In the genomic region with DNA sequence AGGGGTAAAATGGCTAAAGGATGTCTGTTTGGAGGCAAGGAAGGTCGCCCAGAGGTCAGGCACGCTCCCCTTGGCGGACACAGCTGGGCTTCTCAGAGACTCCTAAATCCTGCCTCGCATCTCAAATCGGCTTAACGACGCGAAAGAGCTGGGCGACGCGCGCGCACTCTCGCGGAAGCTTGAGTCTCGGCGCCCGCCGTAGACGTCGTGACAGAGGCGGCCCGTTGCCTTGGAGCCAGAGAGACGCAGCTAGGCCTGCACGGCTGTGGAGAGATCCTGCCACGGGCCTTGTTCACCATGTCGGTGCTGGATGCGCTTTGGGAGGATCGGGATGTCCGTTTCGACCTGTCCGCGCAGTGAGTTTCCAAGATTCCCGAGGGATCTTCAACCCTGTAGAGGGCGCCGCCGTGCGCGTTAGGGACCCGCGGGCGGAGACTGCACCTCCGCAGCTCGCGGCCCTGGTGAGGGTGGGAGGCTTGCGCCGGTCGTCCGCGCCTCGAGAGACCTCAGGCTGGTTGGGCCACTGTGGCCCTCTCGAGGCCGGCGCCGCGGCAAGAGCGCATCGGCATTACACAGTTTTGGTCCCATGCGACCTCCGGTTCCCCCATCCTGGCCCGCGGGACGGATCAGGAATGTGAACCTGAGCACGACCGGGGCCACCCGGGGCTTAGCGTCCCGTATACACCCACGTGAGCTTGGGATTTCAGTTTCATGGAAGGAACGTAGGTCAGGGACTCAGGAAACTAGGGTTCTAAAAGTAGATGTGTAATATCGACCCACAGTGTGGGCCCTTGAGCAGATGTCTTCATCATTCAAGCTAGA, we compare ENCODE assay signal across 1 cellular context.
TF ChIP-seq lines count a peak whose summit lies in the region.

A gene (plus strand): TSS at position 238 of the 822 bp plus-strand sequence. CDS start 60 bp downstream, at position 298.

TF ChIP-seq in HepG2, 621 proteins besides CTCF, POLR2A, EP300 and RAD21 (continued from another document and continues in another):
- TF ChIP-seq, protein P1, sequence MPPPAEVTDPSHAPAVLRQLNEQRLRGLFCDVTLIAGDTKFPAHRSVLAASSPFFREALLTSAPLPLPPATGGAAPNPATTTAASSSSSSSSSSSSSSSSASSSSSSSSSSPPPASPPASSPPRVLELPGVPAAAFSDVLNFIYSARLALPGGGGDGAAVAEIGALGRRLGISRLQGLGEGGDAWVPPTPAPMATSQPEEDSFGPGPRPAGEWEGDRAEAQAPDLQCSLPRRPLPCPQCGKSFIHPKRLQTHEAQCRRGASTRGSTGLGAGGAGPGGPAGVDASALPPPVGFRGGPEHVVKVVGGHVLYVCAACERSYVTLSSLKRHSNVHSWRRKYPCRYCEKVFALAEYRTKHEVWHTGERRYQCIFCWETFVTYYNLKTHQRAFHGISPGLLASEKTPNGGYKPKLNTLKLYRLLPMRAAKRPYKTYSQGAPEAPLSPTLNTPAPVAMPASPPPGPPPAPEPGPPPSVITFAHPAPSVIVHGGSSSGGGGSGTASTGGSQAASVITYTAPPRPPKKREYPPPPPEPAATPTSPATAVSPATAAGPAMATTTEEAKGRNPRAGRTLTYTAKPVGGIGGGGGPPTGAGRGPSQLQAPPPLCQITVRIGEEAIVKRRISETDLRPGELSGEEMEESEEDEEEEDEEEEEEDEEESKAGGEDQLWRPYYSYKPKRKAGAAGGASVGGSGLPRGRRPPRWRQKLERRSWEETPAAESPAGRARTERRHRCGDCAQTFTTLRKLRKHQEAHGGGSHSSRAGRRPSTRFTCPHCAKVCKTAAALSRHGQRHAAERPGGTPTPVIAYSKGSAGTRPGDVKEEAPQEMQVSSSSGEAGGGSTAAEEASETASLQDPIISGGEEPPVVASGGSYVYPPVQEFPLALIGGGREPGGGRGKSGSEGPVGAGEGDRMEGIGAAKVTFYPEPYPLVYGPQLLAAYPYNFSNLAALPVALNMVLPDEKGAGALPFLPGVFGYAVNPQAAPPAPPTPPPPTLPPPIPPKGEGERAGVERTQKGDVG (CRISPR knock-in tag; IDR thresholded peaks at IDR 0.05; ENCODE audit: borderline replicate concordance): peak; percentile 73; the same call in 1 of the 2 replicates
- TF ChIP-seq ISL2 (CRISPR knock-in tag; IDR thresholded peaks at IDR 0.05) (peak; percentile 67; the same call in 1 of the 2 replicates), NFYB (CRISPR knock-in tag; IDR thresholded peaks at IDR 0.05) (peak; percentile 42; the same call in 1 of the 2 replicates), ZNF296 (CRISPR knock-in tag; conservative IDR thresholded peaks at IDR 0.05) (peak; percentile 78; the same call in 1 of the 2 replicates), DPF2 (CRISPR knock-in tag; IDR thresholded peaks at IDR 0.05; ENCODE audit: borderline replicate concordance, low read depth) (no peak), SOX6 (IDR thresholded peaks at IDR 0.05) (no peak), SOX6 (CRISPR knock-in tag; IDR thresholded peaks at IDR 0.05) (peak; percentile 73), CBX5 (CRISPR knock-in tag; IDR thresholded peaks at IDR 0.05; ENCODE audit: borderline replicate concordance) (peak; percentile 77; the same call in 1 of the 2 replicates), ZSCAN31 (CRISPR knock-in tag; IDR thresholded peaks at IDR 0.05; ENCODE audit: low read depth) (peak; percentile 90), ZNF335 (CRISPR knock-in tag; IDR thresholded peaks at IDR 0.05) (no peak), U2AF2 (IDR thresholded peaks at IDR 0.05; ENCODE audit: low read depth, low read length) (no peak), ZNF549 (CRISPR knock-in tag; IDR thresholded peaks at IDR 0.05) (no peak), TBX2 (CRISPR knock-in tag; IDR thresholded peaks at IDR 0.05; ENCODE audit: borderline replicate concordance) (peak; percentile 89), FOXP1 (IDR thresholded peaks at IDR 0.05) (no peak), FOXP1 (CRISPR knock-in tag; IDR thresholded peaks at IDR 0.05) (no peak), ZNF678 (CRISPR knock-in tag; IDR thresholded peaks at IDR 0.05) (no peak; the same call in 1 of the 2 replicates), ASH2L (IDR thresholded peaks at IDR 0.05; ENCODE audit: insufficient read length, low read depth, low read length) (peak; percentile 88), NONO (IDR thresholded peaks at IDR 0.05) (no peak), NONO (CRISPR knock-in tag; conservative IDR thresholded peaks at IDR 0.05) (peak; percentile 95), CHD2 (IDR thresholded peaks at IDR 0.05; ENCODE audit: low read depth, low read length) (peak; percentile 82), CAMTA2 (CRISPR knock-in tag; IDR thresholded peaks at IDR 0.05; ENCODE audit: borderline replicate concordance) (peak; percentile 31; the same call in 1 of the 2 replicates), CEBPG (CRISPR knock-in tag; IDR thresholded peaks at IDR 0.05) (peak; percentile 7; the same call in 1 of the 2 replicates), FOSL1 (CRISPR knock-in tag; IDR thresholded peaks at IDR 0.05; ENCODE audit: borderline replicate concordance) (no peak), ZKSCAN8 (CRISPR knock-in tag; IDR thresholded peaks at IDR 0.05; ENCODE audit: borderline replicate concordance) (no peak; the same call in 1 of the 2 replicates), FOXC1 (CRISPR knock-in tag; IDR thresholded peaks at IDR 0.05; ENCODE audit: borderline replicate concordance) (peak; percentile 92), SRSF4 (IDR thresholded peaks at IDR 0.05; ENCODE audit: low read depth, low read length, poor library complexity, severe bottlenecking) (no peak), SNAI1 (CRISPR knock-in tag; IDR thresholded peaks at IDR 0.05; ENCODE audit: borderline replicate concordance) (0 out of 2 replicates have a peak, but pooled peaks have one; percentile 44), TOPORS (CRISPR knock-in tag; IDR thresholded peaks at IDR 0.05) (peak; percentile 92; the same call in 1 of the 2 replicates), ZNF10 (CRISPR knock-in tag; IDR thresholded peaks at IDR 0.05; ENCODE audit: borderline replicate concordance, low read depth) (no peak), POLR2AphosphoS5 (IDR thresholded peaks at IDR 0.05; ENCODE audit: low read depth, low read length) (peak; percentile 41; the same call in 1 of the 2 replicates), ZNF225 (CRISPR knock-in tag; IDR thresholded peaks at IDR 0.05) (peak; percentile 94; the same call in 1 of the 2 replicates), ZNF879 (CRISPR knock-in tag; IDR thresholded peaks at IDR 0.05) (peak; percentile 76; the same call in 1 of the 2 replicates), ZBTB21 (CRISPR knock-in tag; IDR thresholded peaks at IDR 0.05) (no peak), ZNF780A (CRISPR knock-in tag; IDR thresholded peaks at IDR 0.05) (peak; percentile 59), KDM5A (IDR thresholded peaks at IDR 0.05; ENCODE audit: borderline replicate concordance, low read length) (peak; percentile 62; the same call in 1 of the 2 replicates), CREB1 (IDR thresholded peaks at IDR 0.05) (peak; percentile 64), CREB1 (CRISPR knock-in tag; IDR thresholded peaks at IDR 0.05) (peak; percentile 42; the same call in 1 of the 2 replicates), SALL2 (CRISPR knock-in tag; IDR thresholded peaks at IDR 0.05) (peak; percentile 96)
- TF ChIP-seq, protein P2, sequence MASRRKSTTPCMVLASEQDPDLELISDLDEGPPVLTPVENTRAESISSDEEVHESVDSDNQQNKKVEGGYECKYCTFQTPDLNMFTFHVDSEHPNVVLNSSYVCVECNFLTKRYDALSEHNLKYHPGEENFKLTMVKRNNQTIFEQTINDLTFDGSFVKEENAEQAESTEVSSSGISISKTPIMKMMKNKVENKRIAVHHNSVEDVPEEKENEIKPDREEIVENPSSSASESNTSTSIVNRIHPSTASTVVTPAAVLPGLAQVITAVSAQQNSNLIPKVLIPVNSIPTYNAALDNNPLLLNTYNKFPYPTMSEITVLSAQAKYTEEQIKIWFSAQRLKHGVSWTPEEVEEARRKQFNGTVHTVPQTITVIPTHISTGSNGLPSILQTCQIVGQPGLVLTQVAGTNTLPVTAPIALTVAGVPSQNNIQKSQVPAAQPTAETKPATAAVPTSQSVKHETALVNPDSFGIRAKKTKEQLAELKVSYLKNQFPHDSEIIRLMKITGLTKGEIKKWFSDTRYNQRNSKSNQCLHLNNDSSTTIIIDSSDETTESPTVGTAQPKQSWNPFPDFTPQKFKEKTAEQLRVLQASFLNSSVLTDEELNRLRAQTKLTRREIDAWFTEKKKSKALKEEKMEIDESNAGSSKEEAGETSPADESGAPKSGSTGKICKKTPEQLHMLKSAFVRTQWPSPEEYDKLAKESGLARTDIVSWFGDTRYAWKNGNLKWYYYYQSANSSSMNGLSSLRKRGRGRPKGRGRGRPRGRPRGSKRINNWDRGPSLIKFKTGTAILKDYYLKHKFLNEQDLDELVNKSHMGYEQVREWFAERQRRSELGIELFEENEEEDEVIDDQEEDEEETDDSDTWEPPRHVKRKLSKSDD (CRISPR knock-in tag; IDR thresholded peaks at IDR 0.05; ENCODE audit: low read depth): peak; percentile 78; the same call in 1 of the 2 replicates
- TF ChIP-seq, protein P3, sequence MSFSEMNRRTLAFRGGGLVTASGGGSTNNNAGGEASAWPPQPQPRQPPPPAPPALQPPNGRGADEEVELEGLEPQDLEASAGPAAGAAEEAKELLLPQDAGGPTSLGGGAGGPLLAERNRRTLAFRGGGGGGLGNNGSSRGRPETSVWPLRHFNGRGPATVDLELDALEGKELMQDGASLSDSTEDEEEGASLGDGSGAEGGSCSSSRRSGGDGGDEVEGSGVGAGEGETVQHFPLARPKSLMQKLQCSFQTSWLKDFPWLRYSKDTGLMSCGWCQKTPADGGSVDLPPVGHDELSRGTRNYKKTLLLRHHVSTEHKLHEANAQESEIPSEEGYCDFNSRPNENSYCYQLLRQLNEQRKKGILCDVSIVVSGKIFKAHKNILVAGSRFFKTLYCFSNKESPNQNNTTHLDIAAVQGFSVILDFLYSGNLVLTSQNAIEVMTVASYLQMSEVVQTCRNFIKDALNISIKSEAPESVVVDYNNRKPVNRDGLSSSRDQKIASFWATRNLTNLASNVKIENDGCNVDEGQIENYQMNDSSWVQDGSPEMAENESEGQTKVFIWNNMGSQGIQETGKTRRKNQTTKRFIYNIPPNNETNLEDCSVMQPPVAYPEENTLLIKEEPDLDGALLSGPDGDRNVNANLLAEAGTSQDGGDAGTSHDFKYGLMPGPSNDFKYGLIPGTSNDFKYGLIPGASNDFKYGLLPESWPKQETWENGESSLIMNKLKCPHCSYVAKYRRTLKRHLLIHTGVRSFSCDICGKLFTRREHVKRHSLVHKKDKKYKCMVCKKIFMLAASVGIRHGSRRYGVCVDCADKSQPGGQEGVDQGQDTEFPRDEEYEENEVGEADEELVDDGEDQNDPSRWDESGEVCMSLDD (CRISPR knock-in tag; IDR thresholded peaks at IDR 0.05; ENCODE audit: borderline replicate concordance): 0 out of 2 replicates have a peak, but pooled peaks have one; percentile 60
- TF ChIP-seq, protein P4, sequence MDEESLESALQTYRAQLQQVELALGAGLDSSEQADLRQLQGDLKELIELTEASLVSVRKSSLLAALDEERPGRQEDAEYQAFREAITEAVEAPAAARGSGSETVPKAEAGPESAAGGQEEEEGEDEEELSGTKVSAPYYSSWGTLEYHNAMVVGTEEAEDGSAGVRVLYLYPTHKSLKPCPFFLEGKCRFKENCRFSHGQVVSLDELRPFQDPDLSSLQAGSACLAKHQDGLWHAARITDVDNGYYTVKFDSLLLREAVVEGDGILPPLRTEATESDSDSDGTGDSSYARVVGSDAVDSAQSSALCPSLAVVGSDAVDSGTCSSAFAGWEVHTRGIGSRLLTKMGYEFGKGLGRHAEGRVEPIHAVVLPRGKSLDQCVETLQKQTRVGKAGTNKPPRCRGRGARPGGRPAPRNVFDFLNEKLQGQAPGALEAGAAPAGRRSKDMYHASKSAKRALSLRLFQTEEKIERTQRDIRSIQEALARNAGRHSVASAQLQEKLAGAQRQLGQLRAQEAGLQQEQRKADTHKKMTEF (CRISPR knock-in tag; IDR thresholded peaks at IDR 0.05): peak; percentile 97
- TF ChIP-seq, protein P5, sequence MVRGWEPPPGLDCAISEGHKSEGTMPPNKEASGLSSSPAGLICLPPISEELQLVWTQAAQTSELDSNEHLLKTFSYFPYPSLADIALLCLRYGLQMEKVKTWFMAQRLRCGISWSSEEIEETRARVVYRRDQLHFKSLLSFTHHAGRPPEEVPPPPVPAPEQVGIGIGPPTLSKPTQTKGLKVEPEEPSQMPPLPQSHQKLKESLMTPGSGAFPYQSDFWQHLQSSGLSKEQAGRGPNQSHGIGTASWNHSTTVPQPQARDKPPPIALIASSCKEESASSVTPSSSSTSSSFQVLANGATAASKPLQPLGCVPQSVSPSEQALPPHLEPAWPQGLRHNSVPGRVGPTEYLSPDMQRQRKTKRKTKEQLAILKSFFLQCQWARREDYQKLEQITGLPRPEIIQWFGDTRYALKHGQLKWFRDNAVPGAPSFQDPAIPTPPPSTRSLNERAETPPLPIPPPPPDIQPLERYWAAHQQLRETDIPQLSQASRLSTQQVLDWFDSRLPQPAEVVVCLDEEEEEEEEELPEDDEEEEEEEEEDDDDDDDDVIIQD (CRISPR knock-in tag; IDR thresholded peaks at IDR 0.05; ENCODE audit: low read depth): peak; percentile 73
- TF ChIP-seq, protein P6, sequence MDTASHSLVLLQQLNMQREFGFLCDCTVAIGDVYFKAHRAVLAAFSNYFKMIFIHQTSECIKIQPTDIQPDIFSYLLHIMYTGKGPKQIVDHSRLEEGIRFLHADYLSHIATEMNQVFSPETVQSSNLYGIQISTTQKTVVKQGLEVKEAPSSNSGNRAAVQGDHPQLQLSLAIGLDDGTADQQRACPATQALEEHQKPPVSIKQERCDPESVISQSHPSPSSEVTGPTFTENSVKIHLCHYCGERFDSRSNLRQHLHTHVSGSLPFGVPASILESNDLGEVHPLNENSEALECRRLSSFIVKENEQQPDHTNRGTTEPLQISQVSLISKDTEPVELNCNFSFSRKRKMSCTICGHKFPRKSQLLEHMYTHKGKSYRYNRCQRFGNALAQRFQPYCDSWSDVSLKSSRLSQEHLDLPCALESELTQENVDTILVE (CRISPR knock-in tag; IDR thresholded peaks at IDR 0.05): peak; percentile 55
- TF ChIP-seq, protein P7, sequence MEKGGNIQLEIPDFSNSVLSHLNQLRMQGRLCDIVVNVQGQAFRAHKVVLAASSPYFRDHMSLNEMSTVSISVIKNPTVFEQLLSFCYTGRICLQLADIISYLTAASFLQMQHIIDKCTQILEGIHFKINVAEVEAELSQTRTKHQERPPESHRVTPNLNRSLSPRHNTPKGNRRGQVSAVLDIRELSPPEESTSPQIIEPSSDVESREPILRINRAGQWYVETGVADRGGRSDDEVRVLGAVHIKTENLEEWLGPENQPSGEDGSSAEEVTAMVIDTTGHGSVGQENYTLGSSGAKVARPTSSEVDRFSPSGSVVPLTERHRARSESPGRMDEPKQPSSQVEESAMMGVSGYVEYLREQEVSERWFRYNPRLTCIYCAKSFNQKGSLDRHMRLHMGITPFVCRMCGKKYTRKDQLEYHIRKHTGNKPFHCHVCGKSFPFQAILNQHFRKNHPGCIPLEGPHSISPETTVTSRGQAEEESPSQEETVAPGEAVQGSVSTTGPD (CRISPR knock-in tag; IDR thresholded peaks at IDR 0.05): 0 out of 2 replicates have a peak, but pooled peaks have one; percentile 28
